ENCODE assay signal across 15 cellular contexts in the genomic region with DNA sequence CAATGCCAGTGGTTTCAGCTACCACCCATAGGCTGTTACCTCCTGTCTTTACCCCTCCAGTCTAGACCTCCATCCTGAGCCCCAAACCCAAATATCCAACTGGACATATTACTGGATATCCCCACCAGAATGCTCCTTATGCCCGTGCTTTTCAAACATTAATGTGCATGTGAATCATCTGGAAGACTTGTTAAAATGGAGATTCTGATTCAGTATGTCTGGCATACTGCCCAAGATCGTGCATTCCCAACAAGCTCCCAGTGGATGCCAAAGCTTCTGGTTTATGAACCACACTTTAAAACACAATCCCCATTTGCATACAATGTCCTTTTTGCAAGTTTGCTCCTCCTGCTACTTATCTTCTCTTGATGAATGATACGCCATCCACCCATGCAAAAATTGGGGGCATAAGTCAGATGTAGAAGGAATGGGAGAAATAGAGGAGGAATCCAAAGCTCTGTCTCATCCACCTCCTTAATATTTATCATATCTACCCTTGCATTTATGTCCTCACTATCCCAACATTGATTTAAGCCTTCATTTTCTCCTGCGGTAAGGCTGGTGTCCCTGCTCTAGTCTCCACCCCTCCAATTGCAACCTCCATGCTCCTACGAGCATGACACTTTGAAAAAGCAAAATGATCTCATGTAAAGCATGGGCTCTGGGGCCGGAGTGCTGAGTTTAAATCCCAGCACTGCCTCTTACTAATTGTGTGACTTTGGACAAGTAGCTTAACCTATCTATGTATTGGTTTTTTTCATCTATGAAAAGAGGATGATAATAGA. TPM values are rescaled to one million over a fixed set of nuclear protein-coding genes. Genes with fewer than 3 reads are reported as not detected.
DNase-seq lines count a peak whose midpoint lies in the region; ATAC-seq and TF ChIP-seq lines count a peak whose summit lies in the region.
"Had no signal": no experiment of that assay in that cellular context is flagged by ENCODE, and none has a peak within 500 bp of the region (broad histone marks: within the 10 kb centered on the region; RNA-seq: fewer than 3 reads in every experiment).

No MANE protein-coding gene starts in this region.

- H3K9ac ChIP-seq in smooth muscle cell (ENCODE audit: low read depth) = no peak overlapping the region

- no peak overlapping the region for H3K4me2 ChIP-seq in smooth muscle cell

- intact Hi-C loops in activated T-helper 2 cell treated with anti-CD3 and anti-CD28 coated beads, Interferon-gamma antibody, Interleukin-2, Interleukin-4, amounts not matched to agents 10 μg/mL and 5 μg/mL and 100 μg/mL, durations not matched to agents 14 hours and 24 hours and 36 hours (cut with micrococcal nuclease) = no loop called here

- H3K4me1 ChIP-seq in smooth muscle cell (ENCODE audit: low read depth) = no peaks in the 10 kb centered on the region
- H3K4me1 ChIP-seq: body of pancreas had no signal

- DNase-seq in AG09319 (ENCODE audit: extremely low read depth, low read depth) (peak; percentile 70), M059J (ENCODE audit: low read depth) (peak; percentile 96), choroid plexus epithelial cell (ENCODE audit: low read depth) (peak; percentile 75), myocyte (ENCODE audit: low read depth) (peak; percentile 75), smooth muscle cell (lab: John Stamatoyannopoulos, UW; ENCODE audit: unreplicated experiment) (no peak), SHP77 (lab: John Stamatoyannopoulos, UW) (no peak)
- no peak for DNase-seq in activated CD8-positive, alpha-beta memory T cell treated with anti-CD3 and anti-CD28 coated beads, Interleukin-2, amount 10 ng/mL, durations not matched to agents 7 days and 5 days
- no peak for DNase-seq in activated T-helper 2 cell treated with anti-CD3 and anti-CD28 coated beads, Interferon-gamma antibody, Interleukin-2, Interleukin-4, amounts not matched to agents 10 μg/mL and 5 μg/mL and 100 μg/mL, durations not matched to agents 14 hours and 24 hours and 36 hours (ENCODE audit: low spot score)
- DNase-seq: activated T-cell treated with anti-CD3 and anti-CD28 coated beads for 4 hours; body of pancreas; CD4-positive, alpha-beta T cell; NCI-H524 had no signal

- H3K4me3 ChIP-seq in choroid plexus epithelial cell (ENCODE audit: low read depth, low read length) (no peak overlapping the region), smooth muscle cell (no peak overlapping the region)
- H3K4me3 ChIP-seq: body of pancreas had no signal

- no peak overlapping the region for H3K27ac ChIP-seq in smooth muscle cell (ENCODE audit: low read depth)
- H3K27ac ChIP-seq: body of pancreas had no signal

- no peaks in the 10 kb centered on the region for H3K79me2 ChIP-seq in smooth muscle cell (ENCODE audit: low read depth)

- peaks cover 40% of the 10 kb centered on the region for H3K27me3 Mint-ChIP-seq in activated CD8-positive, alpha-beta memory T cell treated with anti-CD3 and anti-CD28 coated beads, Interleukin-2, amount 10 ng/mL, durations not matched to agents 7 days and 5 days
- peaks cover 38% of the 10 kb centered on the region for H3K27me3 Mint-ChIP-seq in activated T-helper 2 cell treated with anti-CD3 and anti-CD28 coated beads, Interferon-gamma antibody, Interleukin-2, Interleukin-4, amounts not matched to agents 10 μg/mL and 5 μg/mL and 100 μg/mL, durations not matched to agents 14 hours and 24 hours and 36 hours (ENCODE audit: low read depth)

- CTCF ChIA-PET in activated CD8-positive, alpha-beta memory T cell treated with anti-CD3 and anti-CD28 coated beads, Interleukin-2, amount 10 ng/mL, durations not matched to agents 7 days and 5 days (lab: Charles Lee) = no interaction called here

- no peaks in the 10 kb centered on the region for H3K36me3 ChIP-seq in smooth muscle cell (ENCODE audit: low read depth)

- TF ChIP-seq CTCF in AG09319 (IDR thresholded peaks at IDR 0.05; ENCODE audit: low read depth, low read length) (no peak), choroid plexus epithelial cell (conservative IDR thresholded peaks at IDR 0.05; ENCODE audit: low read depth, low read length) (no peak), smooth muscle cell (IDR thresholded peaks at IDR 0.05; ENCODE audit: borderline replicate concordance, insufficient read depth, poor library complexity, severe bottlenecking) (no peak)

- peaks cover 16% of the 10 kb centered on the region for H3K4me1 Mint-ChIP-seq in activated CD8-positive, alpha-beta memory T cell treated with anti-CD3 and anti-CD28 coated beads, Interleukin-2, amount 10 ng/mL, durations not matched to agents 7 days and 5 days
- peaks cover 7% of the 10 kb centered on the region for H3K4me1 Mint-ChIP-seq in activated T-helper 2 cell treated with anti-CD3 and anti-CD28 coated beads, Interferon-gamma antibody, Interleukin-2, Interleukin-4, amounts not matched to agents 10 μg/mL and 5 μg/mL and 100 μg/mL, durations not matched to agents 14 hours and 24 hours and 36 hours (ENCODE audit: low read depth)

- WGBS in smooth muscle cell (ENCODE audit: low lambda C conversion rate) = 61% methylated on average over 6 of the region's 6 CpGs

- no peak overlapping the region for H3K4me3 Mint-ChIP-seq in activated CD8-positive, alpha-beta memory T cell treated with anti-CD3 and anti-CD28 coated beads, Interleukin-2, amount 10 ng/mL, durations not matched to agents 7 days and 5 days
- H3K4me3 Mint-ChIP-seq in activated T-helper 2 cell treated with anti-CD3 and anti-CD28 coated beads, Interferon-gamma antibody, Interleukin-2, Interleukin-4, amounts not matched to agents 10 μg/mL and 5 μg/mL and 100 μg/mL, durations not matched to agents 14 hours and 24 hours and 36 hours (ENCODE audit: low read depth) = no peak overlapping the region
- H3K4me3 Mint-ChIP-seq: CD4-positive, alpha-beta T cell; WTC11 had no signal

- H3F3A ChIP-seq in smooth muscle cell (ENCODE audit: low read depth) = no peaks in the 10 kb centered on the region

- no peaks in the 10 kb centered on the region for H3K9me3 ChIP-seq in smooth muscle cell (replicated peaks; ENCODE audit: low read depth)
- H3K9me3 ChIP-seq: body of pancreas had no signal

- no peak overlapping the region for H3K27ac Mint-ChIP-seq in activated CD8-positive, alpha-beta memory T cell treated with anti-CD3 and anti-CD28 coated beads, Interleukin-2, amount 10 ng/mL, durations not matched to agents 7 days and 5 days
- H3K27ac Mint-ChIP-seq in activated T-helper 2 cell treated with anti-CD3 and anti-CD28 coated beads, Interferon-gamma antibody, Interleukin-2, Interleukin-4, amounts not matched to agents 10 μg/mL and 5 μg/mL and 100 μg/mL, durations not matched to agents 14 hours and 24 hours and 36 hours = no peak overlapping the region
- H3K27ac Mint-ChIP-seq: CD4-positive, alpha-beta T cell; WTC11 had no signal

- H3K9me3 Mint-ChIP-seq in activated CD8-positive, alpha-beta memory T cell treated with anti-CD3 and anti-CD28 coated beads, Interleukin-2, amount 10 ng/mL, durations not matched to agents 7 days and 5 days (ENCODE audit: low read depth) = no peaks in the 10 kb centered on the region
- H3K9me3 Mint-ChIP-seq in activated T-helper 2 cell treated with anti-CD3 and anti-CD28 coated beads, Interferon-gamma antibody, Interleukin-2, Interleukin-4, amounts not matched to agents 10 μg/mL and 5 μg/mL and 100 μg/mL, durations not matched to agents 14 hours and 24 hours and 36 hours = no peaks in the 10 kb centered on the region
- H3K9me3 Mint-ChIP-seq: CD4-positive, alpha-beta T cell; WTC11 had no signal

- H3K36me3 Mint-ChIP-seq in activated CD8-positive, alpha-beta memory T cell treated with anti-CD3 and anti-CD28 coated beads, Interleukin-2, amount 10 ng/mL, durations not matched to agents 7 days and 5 days = no peaks in the 10 kb centered on the region
- no peaks in the 10 kb centered on the region for H3K36me3 Mint-ChIP-seq in activated T-helper 2 cell treated with anti-CD3 and anti-CD28 coated beads, Interferon-gamma antibody, Interleukin-2, Interleukin-4, amounts not matched to agents 10 μg/mL and 5 μg/mL and 100 μg/mL, durations not matched to agents 14 hours and 24 hours and 36 hours (ENCODE audit: low read depth)
- H3K36me3 Mint-ChIP-seq: WTC11 had no signal

- no peaks in the 10 kb centered on the region for H4K20me1 ChIP-seq in smooth muscle cell (ENCODE audit: low read depth)

- no peak overlapping the region for H2AFZ ChIP-seq in smooth muscle cell (ENCODE audit: low read depth)

- no peak for ATAC-seq in activated CD8-positive, alpha-beta memory T cell treated with anti-CD3 and anti-CD28 coated beads, Interleukin-2, amount 10 ng/mL, durations not matched to agents 7 days and 5 days
- ATAC-seq: body of pancreas, esophagus mucosa, Right ventricle myocardium inferior, WTC11 had no signal

- H3K27me3 ChIP-seq in smooth muscle cell (ENCODE audit: low read depth) = no peaks in the 10 kb centered on the region
- H3K27me3 ChIP-seq: body of pancreas had no signal

RNA-seq across cellular contexts. Expression of a gene that starts 7.4 kb away (rescaled TPM):
- 563 and 702 TPM in 2 replicates for total RNA-seq in M059J (2014; rRNA removed; shearing (Covaris generic))
- total RNA-seq in myocyte (103 and 108 TPM in 2 replicates), smooth muscle cell (169 and 200 TPM in 2 replicates)
- polyA plus RNA-seq in myocyte (2012) = 46.3 TPM
- total RNA-seq in activated CD8-positive, alpha-beta memory T cell treated with anti-CD3 and anti-CD28 coated beads, Interleukin-2, amount 10 ng/mL, durations not matched to agents 7 days and 5 days = 10 to 100 TPM; 26.3 to 32.5 TPM
- polyA plus RNA-seq in smooth muscle cell = 126 and 131 TPM in 2 replicates
- 45.2 and 46.0 TPM in 2 replicates for total RNA-seq in activated T-helper 2 cell treated with anti-CD3 and anti-CD28 coated beads, Interferon-gamma antibody, Interleukin-2, Interleukin-4, amounts not matched to agents 10 μg/mL and 5 μg/mL and 100 μg/mL, durations not matched to agents 14 hours and 24 hours and 36 hours

Comparison
In these comparisons a context has a peak if more than half of its experiments do, and no peak if none do; other contexts are left out.
1. DNase-seq: peak in AG09319 (single experiment), M059J (single experiment), choroid plexus epithelial cell (single experiment) and myocyte (single experiment); none in activated CD8-positive, alpha-beta memory T cell treated with anti-CD3 and anti-CD28 coated beads, Interleukin-2, amount 10 ng/mL, durations not matched to agents 7 days and 5 days (single experiment), smooth muscle cell (single experiment), SHP77 (0 of 2) and activated T-helper 2 cell treated with anti-CD3 and anti-CD28 coated beads, Interferon-gamma antibody, Interleukin-2, Interleukin-4, amounts not matched to agents 10 μg/mL and 5 μg/mL and 100 μg/mL, durations not matched to agents 14 hours and 24 hours and 36 hours (single experiment).